In genomic region chr14:67541448-67542387, GRCh38 we compare ENCODE assay signal across 10 cellular contexts. TPM values are rescaled to one million over a fixed set of nuclear protein-coding genes. Genes with fewer than 3 reads are reported as not detected.
A peak's percentile ranks its signal among the peaks of the same experiment; 100 is the strongest.
DNase-seq lines count a peak whose midpoint lies in the region; ATAC-seq and TF ChIP-seq lines count a peak whose summit lies in the region.
"Had no signal": no experiment of that assay in that cellular context is flagged by ENCODE, and none has a peak within 500 bp of the region (broad histone marks: within the 10 kb centered on the region; RNA-seq: fewer than 3 reads in every experiment).

No MANE protein-coding gene starts in this region.

- peak; percentile 75 for DNase-seq in LoVo (ENCODE audit: low spot score)
- DNase-seq in caudate nucleus (lab: John Stamatoyannopoulos, UW), result no peak
- DNase-seq in natural killer cell, result no peak
- DNase-seq in CD1c-positive myeloid dendritic cell (ENCODE audit: extremely low spot score), result no peak
- no peak for DNase-seq in MG63
- DNase-seq in NCI-H345 treated with DMSO at 0.1 percent for 48 hours (lab: John Stamatoyannopoulos, UW; ENCODE audit: unreplicated experiment), result no peak

- no peaks in the 10 kb centered on the region for H3K36me3 Mint-ChIP-seq in natural killer cell

- peak in 1 of 3 donors; percentile 26 for ATAC-seq in natural killer cell
- no peak for ATAC-seq in HG03520 (IDR thresholded peaks at IDR 0.05; ENCODE audit: unreplicated experiment)

- no peak for TF ChIP-seq CTCF in natural killer cell (IDR thresholded peaks at IDR 0.05)

- peaks cover 30% of the 10 kb centered on the region for H3K4me1 ChIP-seq in ES-I3 (ENCODE audit: insufficient read depth, low read length)

- peak overlapping the region; percentile 66 for H3K9ac ChIP-seq in ES-I3 (ENCODE audit: low read depth, low read length)
- H3K9ac ChIP-seq: KMS-11 had no signal

- H3K36me3 ChIP-seq in ES-I3 (ENCODE audit: insufficient read depth, low read length) (peaks cover 6% of the 10 kb centered on the region), MG63 (no peaks in the 10 kb centered on the region)

- H3K4me3 ChIP-seq in MG63, result no peak overlapping the region
- H3K4me3 ChIP-seq: lung had no signal

- peak overlapping the region; percentile 99 for H3K27ac ChIP-seq in caudate nucleus (ENCODE audit: low read depth, low read length)
- H3K27ac ChIP-seq: KMS-11 had no signal

- peak overlapping the region; percentile 56 for H3K4me3 Mint-ChIP-seq in natural killer cell

- H3K27ac Mint-ChIP-seq in natural killer cell, result peak overlapping the region in 1 of 2 donors; percentile 47

- H3K9me3 Mint-ChIP-seq in natural killer cell, result no peaks in the 10 kb centered on the region

- peaks cover 8 to 9% of the 10 kb centered on the region in 2 donors for H3K4me1 Mint-ChIP-seq in natural killer cell

- no peaks in the 10 kb centered on the region for H3K9me3 ChIP-seq in ES-I3 (ENCODE audit: control insufficient read depth, insufficient read depth, low read length)
- H3K9me3 ChIP-seq in MG63, result peaks cover 6% of the 10 kb centered on the region; the same call in 1 of the 2 replicates

- intact Hi-C loops in natural killer cell (cut with micrococcal nuclease), result no loop called here

- no peaks in the 10 kb centered on the region for H3K27me3 ChIP-seq in MG63

- peaks cover 53 to 64% of the 10 kb centered on the region in 2 donors for H3K27me3 Mint-ChIP-seq in natural killer cell (ENCODE audit: low read depth in 2 of 2)

RNA-seq across cellular contexts. Expression of gene PLEKHH1, which starts 8.6 kb away (rescaled TPM):
- total RNA-seq in natural killer cell, result not detected
- total RNA-seq in MG63 (2014; rRNA removed; shearing (Covaris generic); ENCODE audit: low replicate concordance), result 0.07 and 0.47 TPM in 2 replicates

RNA-seq across cellular contexts. Expression of gene TMEM229B, which starts 53.2 kb away (rescaled TPM):
- 10 to 100 TPM; 28.3 to 51.3 (median 49.9) TPM for total RNA-seq in natural killer cell
- 5.9 TPM in 1 of 2 replicates, not detected in the other for total RNA-seq in MG63 (2014; rRNA removed; shearing (Covaris generic); ENCODE audit: low replicate concordance)

RNA-seq across cellular contexts. Expression of gene PIGH, which starts 58.4 kb away (rescaled TPM):
- total RNA-seq in natural killer cell, result 10 to 100 TPM; 50.9 to 56.0 (median 54.5) TPM
- total RNA-seq in MG63 (2014; rRNA removed; shearing (Covaris generic); ENCODE audit: low replicate concordance), result 19.4 and 48.5 TPM in 2 replicates
